Comparison of ENCODE assay signal across 2 cellular contexts in genomic region chr4:149121015-149121404, GRCh38.
TF ChIP-seq lines count a peak whose summit lies in the region.

No MANE protein-coding gene starts in this region.

TF ChIP-seq in SK-N-SH, 30 proteins besides CTCF, POLR2A, EP300 and RAD21 (continued from another document):
- TF ChIP-seq USF2 (IDR thresholded peaks at IDR 0.05; ENCODE audit: borderline replicate concordance, low read depth, low read length) (no peak), GATA2 (CRISPR knock-in tag; IDR thresholded peaks at IDR 0.05) (no peak), ZBTB33 (IDR thresholded peaks at IDR 0.05; ENCODE audit: borderline replicate concordance, low read depth) (no peak)
TF ChIP-seq in SK-N-SH: peak in this region for 0.

TF ChIP-seq in SK-N-SH treated with all-trans-retinoic acid at 6 μM for 48 hours, 23 proteins besides CTCF, POLR2A, EP300 and RAD21 (continued from another document):
- TF ChIP-seq CSRNP3 (CRISPR knock-in tag; IDR thresholded peaks at IDR 0.05), result no peak
TF ChIP-seq in SK-N-SH treated with all-trans-retinoic acid at 6 μM for 48 hours: peak in this region for 0.
